Comparison of ENCODE assay signal across 17 cellular contexts in genomic region chr7:88919484-88920131, GRCh38.
DNase-seq lines count a peak whose midpoint lies in the region; ATAC-seq, FAIRE-seq and TF ChIP-seq lines count a peak whose summit lies in the region.
"Had no signal": no experiment of that assay in that cellular context is flagged by ENCODE, and none has a peak within 500 bp of the region (broad histone marks: within the 10 kb centered on the region; RNA-seq: fewer than 3 reads in every experiment).

No MANE protein-coding gene starts in this region.

- no peak overlapping the region for H3K4ac ChIP-seq in neuronal stem cell (ENCODE audit: low read length)

- H3K36me3 ChIP-seq in SU-DHL-6 (ENCODE audit: low read length) (no peaks in the 10 kb centered on the region; the same call in 1 of the 2 replicates), GM12878 (ENCODE audit: control insufficient read depth in 2 of 2, insufficient read depth in 2 of 2, low read length in 1 of 2) (no peaks in the 10 kb centered on the region), neuronal stem cell (replicated peaks in 1 of 2; ENCODE audit: control insufficient read depth in 2 of 2, insufficient read depth in 2 of 2, low read length in 2 of 2) (no peaks in the 10 kb centered on the region)
- H3K36me3 ChIP-seq: BE2C had no signal

- H4K20me1 ChIP-seq in SU-DHL-6 (ENCODE audit: low read depth, low read length) (no peaks in the 10 kb centered on the region), GM12878 (ENCODE audit: control insufficient read depth, insufficient read depth) (no peaks in the 10 kb centered on the region)

- no peak overlapping the region for H3K23ac ChIP-seq in neuronal stem cell (ENCODE audit: low read depth, low read length, poor library complexity)

- POLR2A ChIA-PET in GM12878 (lab: Charles Lee), result no interaction called here

- SMC1A ChIA-PET in GM12878 (lab: Charles Lee; ENCODE audit: uncharacterized antibody, unreplicated experiment), result interaction anchor here (1.6 to 2.3 kb wide), 2 partner anchors 9 to 11 kb away, joined by 3 to 7 read pairs; no protein-coding TSS in a partner anchor

- ATAC-seq in GM12878, result peak; percentile 45
- ATAC-seq in GM21737 (IDR thresholded peaks at IDR 0.05; ENCODE audit: unreplicated experiment), result no peak
- ATAC-seq: A549 had no signal

- CTCF ChIA-PET in GM12878 (lab: Yijun Ruan, JAX), result no interaction called here

- no peak for TF ChIP-seq CTCF in SU-DHL-6 (IDR thresholded peaks at IDR 0.05; ENCODE audit: insufficient read depth, low read length, poor library complexity, severe bottlenecking)
- no peak for TF ChIP-seq CTCF in GM12878 (IDR thresholded peaks at IDR 0.05 in 2 of 3, conservative IDR thresholded peaks at IDR 0.05 in 1 of 3; ENCODE audit: control insufficient read depth in 2 of 3, extremely low read depth in 1 of 3, insufficient read depth in 1 of 3, low read depth in 3 of 3, low read length in 3 of 3)

- BruUV-seq in GM12878 (replicated peaks; lab: Mats Ljungman, UMichigan), result no TSS peak

- no peak overlapping the region for H4K91ac ChIP-seq in neuronal stem cell (ENCODE audit: low read depth, low read length, poor library complexity)

- no peaks in the 10 kb centered on the region for H3K9me3 Mint-ChIP-seq in activated T-helper 1 cell treated with anti-CD3 and anti-CD28 coated beads, Interleukin-12 subunit alpha, Interleukin-12 subunit beta, Interleukin-2, Interleukin-4 antibody, amounts not matched to agents 30 ng/mL and 10 ng/mL and 1 ng/mL, durations not matched to agents 14 hours and 24 hours and 36 hours

- H2BK15ac ChIP-seq in neuronal stem cell (ENCODE audit: low read length), result no peak overlapping the region

- no peak for TF ChIP-seq POLR2A in GM12878 (IDR thresholded peaks at IDR 0.05; ENCODE audit: low read depth, low read length)

- intact Hi-C loops in GM12878 (cut with micrococcal nuclease; ENCODE audit: unreplicated experiment), result no loop called here
- intact Hi-C loops in activated T-helper 1 cell treated with anti-CD3 and anti-CD28 coated beads, Interleukin-12 subunit alpha, Interleukin-12 subunit beta, Interleukin-2, Interleukin-4 antibody, amounts not matched to agents 30 ng/mL and 10 ng/mL and 1 ng/mL, durations not matched to agents 14 hours and 24 hours and 36 hours (cut with micrococcal nuclease), result no loop called here

- H3K79me1 ChIP-seq in neuronal stem cell (ENCODE audit: low read depth, low read length), result no peaks in the 10 kb centered on the region

- H3K9me3 ChIP-seq in SU-DHL-6 (ENCODE audit: insufficient read depth, low read length) (no peaks in the 10 kb centered on the region), GM12878 (replicated peaks; ENCODE audit: control insufficient read depth, insufficient read depth, low read length) (no peaks in the 10 kb centered on the region), neuronal stem cell (replicated peaks in 1 of 2; ENCODE audit: control insufficient read depth in 2 of 2, insufficient read depth in 1 of 2, low read depth in 1 of 2, low read length in 2 of 2) (no peaks in the 10 kb centered on the region)
- H3K9me3 ChIP-seq: A549, BE2C had no signal

- peak overlapping the region; percentile 19 for H3K4me2 ChIP-seq in SU-DHL-6 (ENCODE audit: low read depth, low read length, poor library complexity, severe bottlenecking)
- H3K4me2 ChIP-seq in GM12878 (ENCODE audit: control insufficient read depth, insufficient read depth), result no peak overlapping the region
- H3K4me2 ChIP-seq in neuronal stem cell (ENCODE audit: insufficient read depth, low read length, poor library complexity, severe bottlenecking), result no peak overlapping the region
- H3K4me2 ChIP-seq: A549 had no signal

- RAD21 ChIA-PET in GM12878 (lab: Charles Lee; ENCODE audit: unreplicated experiment), result no interaction called here

- peak overlapping the region; percentile 18 for H2AFZ ChIP-seq in SU-DHL-6 (ENCODE audit: low read depth, low read length, severe bottlenecking)
- no peak overlapping the region for H2AFZ ChIP-seq in GM12878 (ENCODE audit: control insufficient read depth, low read depth, low read length)
- peak overlapping the region; percentile 13 for H2AFZ ChIP-seq in neuronal stem cell (ENCODE audit: low read length)

- 12% methylated on average over 4 of the region's 4 CpGs for WGBS in GM12878 (ENCODE audit: insufficient coverage, insufficient replicate concordance, low lambda C conversion rate, missing lambda C conversion rate)
- WGBS in neuronal stem cell (ENCODE audit: extremely low coverage in 2 of 2, insufficient read length in 2 of 2, insufficient replicate concordance in 1 of 2), 2 donors, result no CpG with 5 or more reads among the region's 4 CpGs

- TF ChIP-seq RAD21 in GM12878 (IDR thresholded peaks at IDR 0.05; ENCODE audit: insufficient read depth, low read depth, low read length), result no peak

- FAIRE-seq in GM12878 (lab: Jason Lieb, UNC), result no peak
- FAIRE-seq: A549, G401.6, GM12892 had no signal

- no peak for TF ChIP-seq EP300 in GM12878 (IDR thresholded peaks at IDR 0.05; ENCODE audit: borderline replicate concordance in 1 of 2, control insufficient read depth in 1 of 2, low read depth in 2 of 2, low read length in 2 of 2)

- H3K4me1 ChIP-seq in GM12878 (ENCODE audit: control insufficient read depth, insufficient read depth, low read length) (no peaks in the 10 kb centered on the region), neuronal stem cell (ENCODE audit: control insufficient read depth in 2 of 2, insufficient read depth in 1 of 2, low read depth in 1 of 2, low read length in 2 of 2) (no peaks in the 10 kb centered on the region)
- H3K4me1 ChIP-seq: A549 had no signal

- no peaks in the 10 kb centered on the region for H3K4me1 Mint-ChIP-seq in activated T-helper 1 cell treated with anti-CD3 and anti-CD28 coated beads, Interleukin-12 subunit alpha, Interleukin-12 subunit beta, Interleukin-2, Interleukin-4 antibody, amounts not matched to agents 30 ng/mL and 10 ng/mL and 1 ng/mL, durations not matched to agents 14 hours and 24 hours and 36 hours (ENCODE audit: low read depth)
- H3K4me1 Mint-ChIP-seq: CD4-positive, alpha-beta memory T cell had no signal

- H3F3A ChIP-seq in SU-DHL-6 (ENCODE audit: insufficient read depth), result no peaks in the 10 kb centered on the region

- H3K27ac Mint-ChIP-seq in activated T-helper 1 cell treated with anti-CD3 and anti-CD28 coated beads, Interleukin-12 subunit alpha, Interleukin-12 subunit beta, Interleukin-2, Interleukin-4 antibody, amounts not matched to agents 30 ng/mL and 10 ng/mL and 1 ng/mL, durations not matched to agents 14 hours and 24 hours and 36 hours, result no peak overlapping the region
- H3K27ac Mint-ChIP-seq: CD4-positive, alpha-beta memory T cell had no signal

- no peaks in the 10 kb centered on the region for H3K27me3 ChIP-seq in SU-DHL-6 (ENCODE audit: low read length)
- H3K27me3 ChIP-seq in GM12878 (replicated peaks in 1 of 2; ENCODE audit: control insufficient read depth in 2 of 2, insufficient read depth in 2 of 2, low read length in 1 of 2), result no peaks in the 10 kb centered on the region
- H3K27me3 ChIP-seq in neuronal stem cell (ENCODE audit: control insufficient read depth in 3 of 3, insufficient read depth in 3 of 3, low read depth in 1 of 3, low read length in 3 of 3), result no peaks in the 10 kb centered on the region
- H3K27me3 ChIP-seq: BE2C had no signal

- no peak overlapping the region for H2BK12ac ChIP-seq in neuronal stem cell (ENCODE audit: low read length)

- H4K8ac ChIP-seq in neuronal stem cell (ENCODE audit: low read depth, low read length), result no peak overlapping the region

- H3K18ac ChIP-seq in neuronal stem cell (ENCODE audit: low read length), result no peak overlapping the region

- in situ Hi-C loops in GM12878 (cut with MboI), result no loop called here

- no peak overlapping the region for H3K4me3 ChIP-seq in SU-DHL-6 (ENCODE audit: insufficient read depth, low read length, poor library complexity, severe bottlenecking)
- H3K4me3 ChIP-seq in GM12878, result no peak overlapping the region
- no peak overlapping the region for H3K4me3 ChIP-seq in neuronal stem cell (ENCODE audit: low read length in 2 of 2)
- H3K4me3 ChIP-seq: A549 had no signal

- H3K4me3 Mint-ChIP-seq in activated T-helper 1 cell treated with anti-CD3 and anti-CD28 coated beads, Interleukin-12 subunit alpha, Interleukin-12 subunit beta, Interleukin-2, Interleukin-4 antibody, amounts not matched to agents 30 ng/mL and 10 ng/mL and 1 ng/mL, durations not matched to agents 14 hours and 24 hours and 36 hours, result no peak overlapping the region
- H3K4me3 Mint-ChIP-seq: CD4-positive, alpha-beta memory T cell had no signal

- DNase-seq in GM12878 (ENCODE audit: low read depth, low spot score) (no peak), neuronal stem cell (ENCODE audit: low spot score) (no peak), NCI-H2227 (lab: John Stamatoyannopoulos, UW; ENCODE audit: unreplicated experiment) (no peak)
- DNase-seq in activated T-helper 1 cell treated with anti-CD3 and anti-CD28 coated beads, Interleukin-12 subunit alpha, Interleukin-12 subunit beta, Interleukin-2, Interleukin-4 antibody, amounts not matched to agents 30 ng/mL and 10 ng/mL and 1 ng/mL, durations not matched to agents 14 hours and 24 hours and 36 hours (ENCODE audit: low spot score), result no peak
- DNase-seq: BE2C; CD4-positive, alpha-beta memory T cell; DMS79; EL; H7; IMR-90 had no signal

- no peaks in the 10 kb centered on the region for H3K79me2 ChIP-seq in SU-DHL-6 (ENCODE audit: insufficient read depth, low read length)
- no peaks in the 10 kb centered on the region for H3K79me2 ChIP-seq in GM12878 (ENCODE audit: control insufficient read depth, insufficient read depth, low read length)

- H3K36me3 Mint-ChIP-seq in activated T-helper 1 cell treated with anti-CD3 and anti-CD28 coated beads, Interleukin-12 subunit alpha, Interleukin-12 subunit beta, Interleukin-2, Interleukin-4 antibody, amounts not matched to agents 30 ng/mL and 10 ng/mL and 1 ng/mL, durations not matched to agents 14 hours and 24 hours and 36 hours (ENCODE audit: low read depth), result no peaks in the 10 kb centered on the region
- H3K36me3 Mint-ChIP-seq: CD4-positive, alpha-beta memory T cell had no signal

- no peak overlapping the region for H2BK120ac ChIP-seq in neuronal stem cell (ENCODE audit: low read depth, low read length)

- H3K27ac ChIP-seq in SU-DHL-6 (ENCODE audit: low read depth, low read length) (no peak overlapping the region), GM12878 (ENCODE audit: control insufficient read depth, insufficient read depth) (no peak overlapping the region), neuronal stem cell (replicated peaks; ENCODE audit: low read length) (no peak overlapping the region)
- H3K27ac ChIP-seq: A549, C4-2B, HL-60 had no signal

- H3K14ac ChIP-seq in neuronal stem cell (ENCODE audit: low read length), result no peak overlapping the region

- no peak overlapping the region for H2BK5ac ChIP-seq in neuronal stem cell (ENCODE audit: low read length)

- H3K9ac ChIP-seq in SU-DHL-6 (ENCODE audit: low read length) (no peak overlapping the region), GM12878 (ENCODE audit: control insufficient read depth, insufficient read depth, low read length) (no peak overlapping the region), neuronal stem cell (ENCODE audit: low read depth, low read length, poor library complexity) (no peak overlapping the region)

- no peaks in the 10 kb centered on the region for H3K9me2 ChIP-seq in SU-DHL-6 (replicated peaks; ENCODE audit: insufficient read depth, low read length)

- H2AK5ac ChIP-seq in neuronal stem cell (ENCODE audit: low read depth, low read length), result no peak overlapping the region

- no peaks in the 10 kb centered on the region for H3K27me3 Mint-ChIP-seq in activated T-helper 1 cell treated with anti-CD3 and anti-CD28 coated beads, Interleukin-12 subunit alpha, Interleukin-12 subunit beta, Interleukin-2, Interleukin-4 antibody, amounts not matched to agents 30 ng/mL and 10 ng/mL and 1 ng/mL, durations not matched to agents 14 hours and 24 hours and 36 hours (ENCODE audit: insufficient read depth)
- H3K27me3 Mint-ChIP-seq: CD4-positive, alpha-beta memory T cell had no signal
